8 cellular contexts compared by ENCODE assay signal in genomic region chr18:22559414-22560282, GRCh38.
A peak's percentile ranks its signal among the peaks of the same experiment; 100 is the strongest.
DNase-seq lines count a peak whose midpoint lies in the region; ATAC-seq, FAIRE-seq and TF ChIP-seq lines count a peak whose summit lies in the region.

No MANE protein-coding gene starts in this region.

- no peaks in the 10 kb centered on the region for H3K36me3 ChIP-seq in astrocyte (ENCODE audit: insufficient read depth, low read length)
- H3K36me3 ChIP-seq in sigmoid colon = no peaks in the 10 kb centered on the region

- peak; percentile 20 for DNase-seq in D721Med (ENCODE audit: insufficient read length, low spot score)
- DNase-seq in NCI-H146 treated with DMSO at 0.1 percent for 48 hours (lab: John Stamatoyannopoulos, UW; ENCODE audit: unreplicated experiment) = peak; percentile 32
- DNase-seq in astrocyte (ENCODE audit: low read depth) = peak; percentile 75
- peak; percentile 73 for DNase-seq in sigmoid colon
- no peak for DNase-seq in NCI-H2107 (lab: John Stamatoyannopoulos, UW)
- no peak for DNase-seq in stimulated activated naive CD4-positive, alpha-beta T cell treated with Interleukin-2 at 50 U/mL for 16 hours (lab: John Stamatoyannopoulos, UW)

- no peaks in the 10 kb centered on the region for H3K9me3 Mint-ChIP-seq in astrocyte (ENCODE audit: unreplicated experiment)

- H3K79me2 ChIP-seq in astrocyte (ENCODE audit: insufficient read depth, low read length) = no peaks in the 10 kb centered on the region

- H3K4me2 ChIP-seq in astrocyte (ENCODE audit: low read length) = peak overlapping the region; percentile 89

- H3K4me1 ChIP-seq in astrocyte (ENCODE audit: insufficient read depth, low read length) (peaks cover 64% of the 10 kb centered on the region), sigmoid colon (peaks cover 0 to 23% (median 13%) of the 10 kb centered on the region in 4 donors)

- H4K20me1 ChIP-seq in astrocyte (ENCODE audit: insufficient read depth, low read length) = no peaks in the 10 kb centered on the region

- H3K4me3 Mint-ChIP-seq in astrocyte (ENCODE audit: unreplicated experiment) = peak overlapping the region; percentile 81

- no peaks in the 10 kb centered on the region for H3K36me3 Mint-ChIP-seq in astrocyte (ENCODE audit: low read depth, unreplicated experiment)

- no peak for FAIRE-seq in D721Med (lab: Jason Lieb, UNC)
- FAIRE-seq in astrocyte (lab: Jason Lieb, UNC) = no peak

- no peak for TF ChIP-seq EP300 in sigmoid colon (IDR thresholded peaks at IDR 0.05)

- H3K4me3 ChIP-seq in astrocyte (ENCODE audit: insufficient read depth, low read depth, low read length) (peak overlapping the region; percentile 61), iPS-11a (ENCODE audit: low read depth, low read length) (peak overlapping the region; percentile 40), sigmoid colon (peak overlapping the region; percentile 28 to 67 (median 61))

- intact Hi-C loops in sigmoid colon (cut with DNase I) = loop anchor here (1.0 to 10.0 kb wide), 4 partner anchors 235 to 652 kb away; no protein-coding TSS in a partner anchor

- H3K27me3 Mint-ChIP-seq in astrocyte (ENCODE audit: low read depth, unreplicated experiment) = peaks cover 3% of the 10 kb centered on the region

- H3K9ac ChIP-seq in astrocyte (ENCODE audit: low read length) = peak overlapping the region; percentile 88

- H3K27ac ChIP-seq in astrocyte (ENCODE audit: low read depth, low read length) = peak overlapping the region; percentile 89
- peak overlapping the region; percentile 71 to 92 (median 82) for H3K27ac ChIP-seq in sigmoid colon

- H3K4me1 Mint-ChIP-seq in astrocyte (ENCODE audit: low read depth, unreplicated experiment) = peaks cover 50% of the 10 kb centered on the region

- 1 to 2% methylated on average over 64 of the region's 64 CpGs for WGBS in sigmoid colon, 2 donors

- peak overlapping the region; percentile 55 for H2AFZ ChIP-seq in astrocyte (ENCODE audit: low read depth, low read length)

- no peak for ATAC-seq in HG03095 (IDR thresholded peaks at IDR 0.05; ENCODE audit: unreplicated experiment)

- no peak for TF ChIP-seq CTCF in D721Med (IDR thresholded peaks at IDR 0.05; ENCODE audit: insufficient read depth, missing control alignments)
- TF ChIP-seq CTCF in astrocyte (IDR thresholded peaks at IDR 0.05; ENCODE audit: insufficient read depth, low read depth, low read length) = peak; percentile 3
- peak; percentile 6 to 27 (median 13) for TF ChIP-seq CTCF in sigmoid colon (IDR thresholded peaks at IDR 0.05)

- H3K27ac Mint-ChIP-seq in astrocyte (ENCODE audit: unreplicated experiment) = peak overlapping the region; percentile 97

- TF ChIP-seq POLR2A in sigmoid colon (IDR thresholded peaks at IDR 0.05) = no peak

- H3K27me3 ChIP-seq in astrocyte (ENCODE audit: insufficient read depth, low read length) (no peaks in the 10 kb centered on the region), sigmoid colon (no peaks in the 10 kb centered on the region)

- H3K9me3 ChIP-seq in astrocyte (ENCODE audit: insufficient read depth, low read depth, low read length) = no peaks in the 10 kb centered on the region
- H3K9me3 ChIP-seq in sigmoid colon = no peaks in the 10 kb centered on the region

Comparison
In these comparisons a context has a peak if more than half of its experiments do, and no peak if none do; other contexts are left out.
1. DNase-seq: peak in D721Med (single experiment), NCI-H146 treated with DMSO at 0.1 percent for 48 hours (single experiment), astrocyte (single experiment) and sigmoid colon (single experiment); none in NCI-H2107 (single experiment) and stimulated activated naive CD4-positive, alpha-beta T cell treated with Interleukin-2 at 50 U/mL for 16 hours (single experiment).
2. Peak in every context shown above with its lines, with median percentiles within 50 percentile points of each other: H3K4me3 ChIP-seq.